Comparison of ENCODE assay signal across 15 cellular contexts in the genomic region with DNA sequence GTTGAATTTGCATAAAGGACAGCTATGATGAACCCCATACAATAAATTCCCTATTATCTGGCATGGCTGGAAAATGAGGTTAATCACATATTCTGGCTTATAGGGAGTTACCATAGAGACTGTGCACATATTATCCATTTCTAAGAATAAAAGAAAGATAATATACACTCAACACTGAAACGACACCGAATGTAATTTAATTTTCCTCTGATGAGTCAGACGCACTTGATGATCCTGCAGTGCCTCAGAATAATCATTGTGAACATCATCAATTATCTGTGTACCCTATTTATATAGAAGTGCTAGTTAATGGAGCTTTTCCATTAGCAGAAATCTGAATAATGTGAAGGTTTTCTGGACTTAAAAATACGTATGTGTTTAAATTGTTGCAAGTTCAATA.
"Had no signal": no experiment of that assay in that cellular context is flagged by ENCODE, and none has a peak within 500 bp of the region (broad histone marks: within the 10 kb centered on the region; RNA-seq: fewer than 3 reads in every experiment).

No MANE protein-coding gene starts in this region.

- H3K9me3 Mint-ChIP-seq: naive thymus-derived CD4-positive, alpha-beta T cell; nephron progenitor cell; stimulated activated memory B cell treated with anti-CD40 and anti-IgM and Interleukin-4, amounts not matched to agents 10 μg/mL and 1 μg/mL and 100 μg/mL, for 72 hours had no signal

- H3K4me3 Mint-ChIP-seq: naive thymus-derived CD4-positive, alpha-beta T cell; nephron progenitor cell; stimulated activated memory B cell treated with anti-CD40 and anti-IgM and Interleukin-4, amounts not matched to agents 10 μg/mL and 1 μg/mL and 100 μg/mL, for 72 hours had no signal

- H3K4me1 Mint-ChIP-seq: naive thymus-derived CD4-positive, alpha-beta T cell had no signal

- ATAC-seq: heart left ventricle; naive thymus-derived CD4-positive, alpha-beta T cell; stimulated activated memory B cell treated with anti-CD40 and anti-IgM and Interleukin-4, amounts not matched to agents 10 μg/mL and 1 μg/mL and 100 μg/mL, for 72 hours had no signal

- H3K27me3 Mint-ChIP-seq: naive thymus-derived CD4-positive, alpha-beta T cell; stimulated activated memory B cell treated with anti-CD40 and anti-IgM and Interleukin-4, amounts not matched to agents 10 μg/mL and 1 μg/mL and 100 μg/mL, for 72 hours had no signal

- H3K27ac Mint-ChIP-seq: naive thymus-derived CD4-positive, alpha-beta T cell; nephron progenitor cell; stimulated activated memory B cell treated with anti-CD40 and anti-IgM and Interleukin-4, amounts not matched to agents 10 μg/mL and 1 μg/mL and 100 μg/mL, for 72 hours had no signal

- DNase-seq: effector CD4-positive, alpha-beta T cell; foreskin melanocyte; heart left ventricle; hippocampal formation; kidney glomerular epithelial cell; mammary epithelial cell; naive thymus-derived CD4-positive, alpha-beta T cell; nephron progenitor cell; retina; right lobe of liver; stimulated activated CD4-positive, alpha-beta T cell treated with anti-CD3 and anti-CD28 coated beads, Interleukin-4, amount 100 ng/mL, for 24 hours; stomach; substantia nigra; transverse colon had no signal
